Comparison of ENCODE assay signal across 9 cellular contexts in the genomic region with DNA sequence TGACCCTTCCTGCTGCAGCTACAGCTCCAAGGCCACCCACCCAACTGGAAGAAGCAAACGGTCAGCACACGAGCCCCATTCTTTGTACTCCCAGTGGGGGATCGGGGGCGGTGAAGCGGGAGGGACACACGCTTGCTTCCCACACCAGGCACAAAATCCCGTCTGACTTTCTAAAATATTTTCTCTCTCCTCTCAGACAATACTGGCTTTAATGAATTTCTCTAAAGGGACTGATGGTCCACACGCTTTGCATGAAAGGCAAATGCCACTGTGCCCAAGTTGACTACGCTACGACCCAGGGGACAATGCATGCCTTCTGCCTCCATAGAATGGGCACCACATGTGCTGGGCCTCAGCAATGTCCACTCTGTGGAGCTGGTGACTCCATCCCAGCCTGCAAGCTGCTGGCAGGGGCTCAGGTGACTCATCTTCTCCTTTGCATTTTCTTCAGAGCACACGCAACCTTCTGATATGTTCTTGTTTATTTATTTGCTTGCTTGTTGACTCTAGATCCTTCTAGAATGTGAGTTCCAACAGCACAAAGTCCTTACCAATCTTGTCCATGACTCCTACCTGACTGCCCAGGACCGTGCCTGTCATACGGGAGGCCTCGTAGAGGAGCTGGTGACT. TPM values are rescaled to one million over a fixed set of nuclear protein-coding genes. Genes with fewer than 3 reads are reported as not detected.
DNase-seq lines count a peak whose midpoint lies in the region; ATAC-seq, FAIRE-seq and TF ChIP-seq lines count a peak whose summit lies in the region.
"Had no signal": no experiment of that assay in that cellular context is flagged by ENCODE, and none has a peak within 500 bp of the region (broad histone marks: within the 10 kb centered on the region; RNA-seq: fewer than 3 reads in every experiment).

No MANE protein-coding gene starts in this region.

- H3K27ac ChIP-seq in astrocyte (ENCODE audit: low read depth, low read length) = peak overlapping the region; percentile 3
- H3K27ac ChIP-seq in tibial artery = peak overlapping the region; percentile 36 to 49
- H3K27ac ChIP-seq in coronary artery = peak overlapping the region in 1 of 2 donors; percentile 70

- no peaks in the 10 kb centered on the region for H3K79me2 ChIP-seq in astrocyte (ENCODE audit: insufficient read depth, low read length)

- H3K27me3 ChIP-seq in astrocyte (ENCODE audit: insufficient read depth, low read length) (no peaks in the 10 kb centered on the region), tibial artery (no peaks in the 10 kb centered on the region)

- H3K9me3 ChIP-seq in astrocyte (ENCODE audit: insufficient read depth, low read depth, low read length) = no peaks in the 10 kb centered on the region
- H3K9me3 ChIP-seq in tibial artery = no peaks in the 10 kb centered on the region

- H3K4me3 Mint-ChIP-seq in activated CD8-positive, alpha-beta T cell treated with anti-CD3 and anti-CD28 coated beads, Interleukin-2, amount 10 ng/mL, durations not matched to agents 7 days and 5 days = no peak overlapping the region
- no peak overlapping the region for H3K4me3 Mint-ChIP-seq in activated CD8-positive, alpha-beta T cell treated with anti-CD3 and anti-CD28 coated beads for 36 hours
- H3K4me3 Mint-ChIP-seq in astrocyte (ENCODE audit: unreplicated experiment) = no peak overlapping the region

- intact Hi-C loops in activated CD8-positive, alpha-beta T cell treated with anti-CD3 and anti-CD28 coated beads for 36 hours (cut with micrococcal nuclease) = no loop called here
- intact Hi-C loops in tibial artery (cut with DNase I; ENCODE audit: low total_unique reads) = no loop called here

- peaks cover 82% of the 10 kb centered on the region for H3K4me1 Mint-ChIP-seq in activated CD8-positive, alpha-beta T cell treated with anti-CD3 and anti-CD28 coated beads, Interleukin-2, amount 10 ng/mL, durations not matched to agents 7 days and 5 days (ENCODE audit: low read depth)
- H3K4me1 Mint-ChIP-seq in activated CD8-positive, alpha-beta T cell treated with anti-CD3 and anti-CD28 coated beads for 36 hours (ENCODE audit: low read depth) = peaks cover 62% of the 10 kb centered on the region
- H3K4me1 Mint-ChIP-seq in astrocyte (ENCODE audit: low read depth, unreplicated experiment) = peaks cover 23% of the 10 kb centered on the region

- H3K27me3 Mint-ChIP-seq in activated CD8-positive, alpha-beta T cell treated with anti-CD3 and anti-CD28 coated beads, Interleukin-2, amount 10 ng/mL, durations not matched to agents 7 days and 5 days (ENCODE audit: low read depth) = no peaks in the 10 kb centered on the region
- no peaks in the 10 kb centered on the region for H3K27me3 Mint-ChIP-seq in activated CD8-positive, alpha-beta T cell treated with anti-CD3 and anti-CD28 coated beads for 36 hours
- peaks cover 19% of the 10 kb centered on the region for H3K27me3 Mint-ChIP-seq in astrocyte (ENCODE audit: low read depth, unreplicated experiment)

- H3K4me1 ChIP-seq in astrocyte (ENCODE audit: insufficient read depth, low read length) = peaks cover 36% of the 10 kb centered on the region
- peaks cover 0 to 60% (median 44%) of the 10 kb centered on the region in 4 donors for H3K4me1 ChIP-seq in tibial artery

- peak overlapping the region; percentile 8 for H3K4me2 ChIP-seq in astrocyte (ENCODE audit: low read length)

- no peak for FAIRE-seq in astrocyte (lab: Jason Lieb, UNC)

- no peak for TF ChIP-seq CTCF in activated CD8-positive, alpha-beta T cell treated with anti-CD3 and anti-CD28 coated beads for 36 hours (IDR thresholded peaks at IDR 0.05)
- TF ChIP-seq CTCF in astrocyte (IDR thresholded peaks at IDR 0.05; ENCODE audit: insufficient read depth, low read depth, low read length) (no peak), tibial artery (IDR thresholded peaks at IDR 0.05) (no peak), coronary artery (IDR thresholded peaks at IDR 0.05) (no peak)

- H3K36me3 Mint-ChIP-seq in activated CD8-positive, alpha-beta T cell treated with anti-CD3 and anti-CD28 coated beads, Interleukin-2, amount 10 ng/mL, durations not matched to agents 7 days and 5 days (ENCODE audit: low read depth) = peaks cover 49% of the 10 kb centered on the region
- H3K36me3 Mint-ChIP-seq in activated CD8-positive, alpha-beta T cell treated with anti-CD3 and anti-CD28 coated beads for 36 hours (ENCODE audit: low read depth) = peaks cover 32% of the 10 kb centered on the region
- no peaks in the 10 kb centered on the region for H3K36me3 Mint-ChIP-seq in astrocyte (ENCODE audit: low read depth, unreplicated experiment)

- H3K36me3 ChIP-seq in astrocyte (ENCODE audit: insufficient read depth, low read length) (no peaks in the 10 kb centered on the region), tibial artery (no peaks in the 10 kb centered on the region)

- H2AFZ ChIP-seq in astrocyte (ENCODE audit: low read depth, low read length) = no peak overlapping the region

- POLR2A ChIA-PET in activated CD8-positive, alpha-beta T cell treated with anti-CD3 and anti-CD28 coated beads, Interleukin-2, amount 10 ng/mL, durations not matched to agents 7 days and 5 days (lab: Charles Lee) = no interaction called here
- POLR2A ChIA-PET in activated CD8-positive, alpha-beta T cell treated with anti-CD3 and anti-CD28 coated beads for 36 hours (lab: Charles Lee) = interaction anchor here (1.4 to 2.1 kb wide), 2 partner anchors 16 to 23 kb away, joined by 6 read pairs; partner anchors contain the start of gene SYNE3

- H3K9ac ChIP-seq in astrocyte (ENCODE audit: low read length) = no peak overlapping the region

- H3K4me3 ChIP-seq in astrocyte (ENCODE audit: insufficient read depth, low read depth, low read length) (no peak overlapping the region), tibial artery (no peak overlapping the region), coronary artery (no peak overlapping the region)

- peak overlapping the region; percentile 52 for H3K27ac Mint-ChIP-seq in activated CD8-positive, alpha-beta T cell treated with anti-CD3 and anti-CD28 coated beads, Interleukin-2, amount 10 ng/mL, durations not matched to agents 7 days and 5 days
- no peak overlapping the region for H3K27ac Mint-ChIP-seq in activated CD8-positive, alpha-beta T cell treated with anti-CD3 and anti-CD28 coated beads for 36 hours
- no peak overlapping the region for H3K27ac Mint-ChIP-seq in astrocyte (ENCODE audit: unreplicated experiment)

- ATAC-seq in activated CD8-positive, alpha-beta T cell treated with anti-CD3 and anti-CD28 coated beads, Interleukin-2, amount 10 ng/mL, durations not matched to agents 7 days and 5 days = no peak
- no peak for ATAC-seq in activated CD8-positive, alpha-beta T cell treated with anti-CD3 and anti-CD28 coated beads for 36 hours

- H4K20me1 ChIP-seq in astrocyte (ENCODE audit: insufficient read depth, low read length) = no peaks in the 10 kb centered on the region

- CTCF ChIA-PET in activated CD8-positive, alpha-beta T cell treated with anti-CD3 and anti-CD28 coated beads, Interleukin-2, amount 10 ng/mL, durations not matched to agents 7 days and 5 days (lab: Charles Lee) = interaction anchor here (1.3 to 17.6 kb wide), 2 partner anchors 28 to 59 kb away, joined by 4 to 199 read pairs; partner anchors contain the start of gene GLRX5
- CTCF ChIA-PET in activated CD8-positive, alpha-beta T cell treated with anti-CD3 and anti-CD28 coated beads for 36 hours (lab: Charles Lee) = interaction anchor here (1.1 kb wide), 1 partner anchor 26 kb away, joined by 3 read pairs; no protein-coding TSS in a partner anchor

- no peaks in the 10 kb centered on the region for H3K9me3 Mint-ChIP-seq in activated CD8-positive, alpha-beta T cell treated with anti-CD3 and anti-CD28 coated beads, Interleukin-2, amount 10 ng/mL, durations not matched to agents 7 days and 5 days (ENCODE audit: insufficient read depth)
- H3K9me3 Mint-ChIP-seq in activated CD8-positive, alpha-beta T cell treated with anti-CD3 and anti-CD28 coated beads for 36 hours = no peaks in the 10 kb centered on the region
- peaks cover 2% of the 10 kb centered on the region for H3K9me3 Mint-ChIP-seq in astrocyte (ENCODE audit: unreplicated experiment)

- no peak for DNase-seq in activated CD8-positive, alpha-beta T cell treated with anti-CD3 and anti-CD28 coated beads, Interleukin-2, amount 10 ng/mL, durations not matched to agents 7 days and 5 days
- no peak for DNase-seq in activated CD8-positive, alpha-beta T cell treated with anti-CD3 and anti-CD28 coated beads for 36 hours
- DNase-seq in astrocyte (ENCODE audit: low read depth) = peak; percentile 78
- peak; percentile 88 for DNase-seq in iris pigment epithelial cell (ENCODE audit: low read depth)
- DNase-seq in tibial artery = peak; percentile 76 to 82
- no peak for DNase-seq in coronary artery (ENCODE audit: low spot score)
- DNase-seq in activated naive CD4-positive, alpha-beta T cell treated with anti-CD3 and anti-CD28 coated beads, Interleukin-2, amount 50 U/mL, for 16 hours = no peak
- DNase-seq in NCI-H82 treated with DMSO at 0.1 percent for 48 hours (lab: John Stamatoyannopoulos, UW; ENCODE audit: unreplicated experiment) = no peak
- DNase-seq: NCI-H1105 had no signal

RNA-seq across cellular contexts. Expression of gene SYNE3, which starts 15.6 kb away (rescaled TPM):
- total RNA-seq in activated CD8-positive, alpha-beta T cell treated with anti-CD3 and anti-CD28 coated beads, Interleukin-2, amount 10 ng/mL, durations not matched to agents 7 days and 5 days = 10 to 100 TPM; 91.5 TPM
- 10 to 100 TPM; 64.0 to 64.1 TPM for total RNA-seq in activated CD8-positive, alpha-beta T cell treated with anti-CD3 and anti-CD28 coated beads for 36 hours
- 2.5 TPM in 2 replicates for total RNA-seq in astrocyte

RNA-seq across cellular contexts. Expression of gene GLRX5, which starts 34.0 kb away (rescaled TPM):
- 10 to 100 TPM; 52.8 to 54.6 TPM for total RNA-seq in activated CD8-positive, alpha-beta T cell treated with anti-CD3 and anti-CD28 coated beads, Interleukin-2, amount 10 ng/mL, durations not matched to agents 7 days and 5 days
- 10 to 100 TPM; 47.3 to 47.8 TPM for total RNA-seq in activated CD8-positive, alpha-beta T cell treated with anti-CD3 and anti-CD28 coated beads for 36 hours
- 50.1 and 50.5 TPM in 2 replicates for total RNA-seq in astrocyte

Comparison
In these comparisons a context has a peak if more than half of its experiments do, and no peak if none do; other contexts are left out.
1. DNase-seq: peak in astrocyte (single experiment), iris pigment epithelial cell (single experiment) and tibial artery (2 of 2); none in activated CD8-positive, alpha-beta T cell treated with anti-CD3 and anti-CD28 coated beads, Interleukin-2, amount 10 ng/mL, durations not matched to agents 7 days and 5 days (single experiment), activated CD8-positive, alpha-beta T cell treated with anti-CD3 and anti-CD28 coated beads for 36 hours (single experiment), coronary artery (single experiment), activated naive CD4-positive, alpha-beta T cell treated with anti-CD3 and anti-CD28 coated beads, Interleukin-2, amount 50 U/mL, for 16 hours (single experiment) and NCI-H82 treated with DMSO at 0.1 percent for 48 hours (single experiment).
2. RNA of gene SYNE3, which starts 15.6 kb away (total RNA-seq): 91.5 TPM in activated CD8-positive, alpha-beta T cell treated with anti-CD3 and anti-CD28 coated beads, Interleukin-2, amount 10 ng/mL, durations not matched to agents 7 days and 5 days and 64.0 to 64.1 TPM in activated CD8-positive, alpha-beta T cell treated with anti-CD3 and anti-CD28 coated beads for 36 hours; 2.5 TPM in astrocyte; every median in the first group is over 10 times any median in the second.